8 cellular contexts compared by ENCODE assay signal in genomic region chr3:132722165-132723023, GRCh38.
A peak's percentile ranks its signal among the peaks of the same experiment; 100 is the strongest.
DNase-seq lines count a peak whose midpoint lies in the region; ATAC-seq lines count a peak whose summit lies in the region.

TSS of gene NPHP3 (minus strand) at chr3:132722409. CDS start at chr3:132722355, 54 bp downstream.

- ATAC-seq in GM19023 (IDR thresholded peaks at IDR 0.05; ENCODE audit: unreplicated experiment), result peak; percentile 82
- peak; percentile 83 for ATAC-seq in HG03196 (IDR thresholded peaks at IDR 0.05; ENCODE audit: unreplicated experiment)

- peak; percentile 98 for DNase-seq in AG08396 (ENCODE audit: low spot score)
- peak; percentile 90 for DNase-seq in NCI-H345 (lab: John Stamatoyannopoulos, UW)
- DNase-seq in activated CD4-positive, CD25-positive, alpha-beta regulatory T cell treated with anti-CD3 and anti-CD28 coated beads, Interleukin-2, amount 50 U/mL, for 16 hours (ENCODE audit: low read depth, low spot score), result peak; percentile 89
- peak; percentile 83 for DNase-seq in central memory CD4-positive, alpha-beta T cell
- DNase-seq in islet precursor cell, result peak; percentile 100
- peak; percentile 91 to 98 for DNase-seq in stimulated activated CD4-positive, alpha-beta T cell treated with anti-CD3 and anti-CD28 coated beads, Interleukin-15, amount 100 ng/mL, for 1 hour (ENCODE audit: low read depth in 1 of 2, low spot score in 1 of 2)

Comparison
In these comparisons a context has a peak if more than half of its experiments do, and no peak if none do; other contexts are left out.
1. Peak in every context shown above with its lines: DNase-seq and ATAC-seq.